In the genomic region with DNA sequence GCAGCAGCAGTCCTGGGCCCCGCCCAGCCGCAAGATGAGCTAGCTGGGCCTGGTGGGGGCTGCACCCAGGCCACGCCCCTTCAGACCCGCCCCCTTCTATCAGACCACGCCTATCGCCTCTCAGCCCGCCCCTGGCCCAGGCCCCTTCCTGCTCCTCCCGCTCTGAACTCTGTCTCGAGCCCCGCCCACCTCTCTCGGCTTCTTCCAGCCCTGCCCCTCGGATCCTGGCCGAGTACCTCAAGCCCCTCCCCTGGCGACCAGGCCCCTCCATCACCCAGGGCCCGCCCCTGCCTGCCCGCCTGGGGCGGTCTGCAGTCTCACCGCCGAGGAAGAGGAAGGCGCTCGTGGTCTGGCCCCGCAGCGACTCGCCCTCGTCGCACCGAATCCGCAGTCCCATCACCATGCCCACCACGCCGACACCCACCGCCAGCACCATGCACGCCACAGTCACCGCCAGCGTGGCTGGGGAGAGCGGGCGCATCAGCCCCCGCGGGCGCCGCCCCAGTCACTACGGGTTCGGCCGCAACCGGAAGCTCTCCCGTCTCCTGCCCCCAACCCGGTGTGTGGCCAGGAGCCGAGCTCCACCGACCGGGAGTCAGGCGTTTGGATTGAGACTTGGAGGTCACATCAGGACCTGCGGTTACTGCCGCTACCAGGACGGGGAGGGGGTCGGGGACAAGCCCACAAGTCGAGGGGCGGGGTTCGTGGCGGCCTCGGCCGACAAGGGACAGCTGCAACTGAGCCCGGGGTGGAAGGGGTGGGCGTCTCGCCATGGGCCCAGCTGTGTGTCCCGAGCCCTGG, we compare ENCODE assay signal across 1 cellular context.
TF ChIP-seq lines count a peak whose summit lies in the region.

No MANE protein-coding gene starts in this region.

TF ChIP-seq in K562, 482 proteins besides CTCF, POLR2A, EP300 and RAD21 (continued from another document and continues in another):
- TF ChIP-seq, protein P1, sequence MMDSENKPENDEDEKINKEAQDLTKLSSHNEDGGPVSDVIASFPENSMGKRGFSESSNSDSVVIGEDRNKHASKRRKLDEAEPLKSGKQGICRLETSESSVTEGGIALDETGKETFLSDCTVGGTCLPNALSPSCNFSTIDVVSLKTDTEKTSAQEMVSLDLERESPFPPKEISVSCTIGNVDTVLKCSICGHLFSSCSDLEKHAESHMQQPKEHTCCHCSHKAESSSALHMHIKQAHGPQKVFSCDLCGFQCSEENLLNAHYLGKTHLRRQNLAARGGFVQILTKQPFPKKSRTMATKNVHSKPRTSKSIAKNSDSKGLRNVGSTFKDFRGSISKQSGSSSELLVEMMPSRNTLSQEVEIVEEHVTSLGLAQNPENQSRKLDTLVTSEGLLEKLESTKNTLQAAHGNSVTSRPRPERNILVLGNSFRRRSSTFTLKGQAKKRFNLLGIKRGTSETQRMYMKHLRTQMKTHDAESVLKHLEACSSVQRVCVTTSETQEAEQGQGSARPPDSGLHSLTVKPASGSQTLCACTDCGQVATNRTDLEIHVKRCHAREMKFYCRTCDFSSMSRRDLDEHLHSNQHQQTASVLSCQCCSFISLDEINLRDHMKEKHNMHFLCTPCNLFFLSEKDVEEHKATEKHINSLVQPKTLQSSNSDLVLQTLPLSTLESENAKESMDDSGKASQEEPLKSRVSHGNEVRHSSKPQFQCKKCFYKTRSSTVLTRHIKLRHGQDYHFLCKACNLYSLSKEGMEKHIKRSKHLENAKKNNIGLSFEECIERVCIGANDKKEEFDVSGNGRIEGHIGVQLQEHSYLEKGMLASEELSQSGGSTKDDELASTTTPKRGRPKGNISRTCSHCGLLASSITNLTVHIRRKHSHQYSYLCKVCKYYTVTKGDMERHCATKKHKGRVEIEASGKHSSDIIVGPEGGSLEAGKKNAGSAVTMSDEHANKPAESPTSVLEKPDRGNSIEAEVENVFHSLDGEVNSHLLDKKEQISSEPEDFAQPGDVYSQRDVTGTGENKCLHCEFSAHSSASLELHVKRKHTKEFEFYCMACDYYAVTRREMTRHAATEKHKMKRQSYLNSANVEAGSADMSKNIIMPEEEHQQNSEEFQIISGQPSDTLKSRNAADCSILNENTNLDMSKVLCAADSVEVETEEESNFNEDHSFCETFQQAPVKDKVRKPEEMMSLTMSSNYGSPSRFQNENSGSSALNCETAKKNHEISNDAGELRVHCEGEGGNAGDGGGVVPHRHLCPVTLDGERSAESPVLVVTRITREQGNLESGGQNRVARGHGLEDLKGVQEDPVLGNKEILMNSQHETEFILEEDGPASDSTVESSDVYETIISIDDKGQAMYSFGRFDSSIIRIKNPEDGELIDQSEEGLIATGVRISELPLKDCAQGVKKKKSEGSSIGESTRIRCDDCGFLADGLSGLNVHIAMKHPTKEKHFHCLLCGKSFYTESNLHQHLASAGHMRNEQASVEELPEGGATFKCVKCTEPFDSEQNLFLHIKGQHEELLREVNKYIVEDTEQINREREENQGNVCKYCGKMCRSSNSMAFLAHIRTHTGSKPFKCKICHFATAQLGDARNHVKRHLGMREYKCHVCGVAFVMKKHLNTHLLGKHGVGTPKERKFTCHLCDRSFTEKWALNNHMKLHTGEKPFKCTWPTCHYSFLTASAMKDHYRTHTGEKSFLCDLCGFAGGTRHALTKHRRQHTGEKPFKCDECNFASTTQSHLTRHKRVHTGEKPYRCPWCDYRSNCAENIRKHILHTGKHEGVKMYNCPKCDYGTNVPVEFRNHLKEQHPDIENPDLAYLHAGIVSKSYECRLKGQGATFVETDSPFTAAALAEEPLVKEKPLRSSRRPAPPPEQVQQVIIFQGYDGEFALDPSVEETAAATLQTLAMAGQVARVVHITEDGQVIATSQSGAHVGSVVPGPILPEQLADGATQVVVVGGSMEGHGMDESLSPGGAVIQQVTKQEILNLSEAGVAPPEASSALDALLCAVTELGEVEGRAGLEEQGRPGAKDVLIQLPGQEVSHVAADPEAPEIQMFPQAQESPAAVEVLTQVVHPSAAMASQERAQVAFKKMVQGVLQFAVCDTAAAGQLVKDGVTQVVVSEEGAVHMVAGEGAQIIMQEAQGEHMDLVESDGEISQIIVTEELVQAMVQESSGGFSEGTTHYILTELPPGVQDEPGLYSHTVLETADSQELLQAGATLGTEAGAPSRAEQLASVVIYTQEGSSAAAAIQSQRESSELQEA (IDR thresholded peaks at IDR 0.05; ENCODE audit: low read depth): no peak
- TF ChIP-seq, protein P2, sequence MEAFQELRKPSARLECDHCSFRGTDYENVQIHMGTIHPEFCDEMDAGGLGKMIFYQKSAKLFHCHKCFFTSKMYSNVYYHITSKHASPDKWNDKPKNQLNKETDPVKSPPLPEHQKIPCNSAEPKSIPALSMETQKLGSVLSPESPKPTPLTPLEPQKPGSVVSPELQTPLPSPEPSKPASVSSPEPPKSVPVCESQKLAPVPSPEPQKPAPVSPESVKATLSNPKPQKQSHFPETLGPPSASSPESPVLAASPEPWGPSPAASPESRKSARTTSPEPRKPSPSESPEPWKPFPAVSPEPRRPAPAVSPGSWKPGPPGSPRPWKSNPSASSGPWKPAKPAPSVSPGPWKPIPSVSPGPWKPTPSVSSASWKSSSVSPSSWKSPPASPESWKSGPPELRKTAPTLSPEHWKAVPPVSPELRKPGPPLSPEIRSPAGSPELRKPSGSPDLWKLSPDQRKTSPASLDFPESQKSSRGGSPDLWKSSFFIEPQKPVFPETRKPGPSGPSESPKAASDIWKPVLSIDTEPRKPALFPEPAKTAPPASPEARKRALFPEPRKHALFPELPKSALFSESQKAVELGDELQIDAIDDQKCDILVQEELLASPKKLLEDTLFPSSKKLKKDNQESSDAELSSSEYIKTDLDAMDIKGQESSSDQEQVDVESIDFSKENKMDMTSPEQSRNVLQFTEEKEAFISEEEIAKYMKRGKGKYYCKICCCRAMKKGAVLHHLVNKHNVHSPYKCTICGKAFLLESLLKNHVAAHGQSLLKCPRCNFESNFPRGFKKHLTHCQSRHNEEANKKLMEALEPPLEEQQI (IDR thresholded peaks at IDR 0.05): no peak
- no peak; the same call in 1 of the 2 replicates for TF ChIP-seq ZBTB1 (CRISPR knock-in tag; IDR thresholded peaks at IDR 0.05; ENCODE audit: borderline replicate concordance, low read depth)
- no peak for TF ChIP-seq XRCC4 (IDR thresholded peaks at IDR 0.05; ENCODE audit: extremely low read depth, insufficient read depth, insufficient read length)
- TF ChIP-seq, protein P3, sequence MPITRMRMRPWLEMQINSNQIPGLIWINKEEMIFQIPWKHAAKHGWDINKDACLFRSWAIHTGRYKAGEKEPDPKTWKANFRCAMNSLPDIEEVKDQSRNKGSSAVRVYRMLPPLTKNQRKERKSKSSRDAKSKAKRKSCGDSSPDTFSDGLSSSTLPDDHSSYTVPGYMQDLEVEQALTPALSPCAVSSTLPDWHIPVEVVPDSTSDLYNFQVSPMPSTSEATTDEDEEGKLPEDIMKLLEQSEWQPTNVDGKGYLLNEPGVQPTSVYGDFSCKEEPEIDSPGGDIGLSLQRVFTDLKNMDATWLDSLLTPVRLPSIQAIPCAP (CRISPR knock-in tag; IDR thresholded peaks at IDR 0.05; ENCODE audit: borderline replicate concordance): no peak
- no peak for TF ChIP-seq POLR2H (tag; IDR thresholded peaks at IDR 0.05; ENCODE audit: low read depth)
- TF ChIP-seq, protein P4, sequence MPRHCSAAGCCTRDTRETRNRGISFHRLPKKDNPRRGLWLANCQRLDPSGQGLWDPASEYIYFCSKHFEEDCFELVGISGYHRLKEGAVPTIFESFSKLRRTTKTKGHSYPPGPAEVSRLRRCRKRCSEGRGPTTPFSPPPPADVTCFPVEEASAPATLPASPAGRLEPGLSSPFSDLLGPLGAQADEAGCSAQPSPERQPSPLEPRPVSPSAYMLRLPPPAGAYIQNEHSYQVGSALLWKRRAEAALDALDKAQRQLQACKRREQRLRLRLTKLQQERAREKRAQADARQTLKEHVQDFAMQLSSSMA (CRISPR knock-in tag; IDR thresholded peaks at IDR 0.05): 0 out of 2 replicates have a peak, but pooled peaks have one; percentile 66
- TF ChIP-seq SRSF9 (IDR thresholded peaks at IDR 0.05; ENCODE audit: borderline replicate concordance, low read depth, low read length): no peak
- TF ChIP-seq ZNF217 (CRISPR knock-in tag; IDR thresholded peaks at IDR 0.05): no peak
- 0 out of 2 replicates have a peak, but pooled peaks have one; percentile 11 for TF ChIP-seq NFIC (IDR thresholded peaks at IDR 0.05)
- no peak for TF ChIP-seq HCFC1 (IDR thresholded peaks at IDR 0.05; ENCODE audit: low read depth, low read length)
- TF ChIP-seq ZNF785 (CRISPR knock-in tag; IDR thresholded peaks at IDR 0.05): no peak
- TF ChIP-seq, protein P5, sequence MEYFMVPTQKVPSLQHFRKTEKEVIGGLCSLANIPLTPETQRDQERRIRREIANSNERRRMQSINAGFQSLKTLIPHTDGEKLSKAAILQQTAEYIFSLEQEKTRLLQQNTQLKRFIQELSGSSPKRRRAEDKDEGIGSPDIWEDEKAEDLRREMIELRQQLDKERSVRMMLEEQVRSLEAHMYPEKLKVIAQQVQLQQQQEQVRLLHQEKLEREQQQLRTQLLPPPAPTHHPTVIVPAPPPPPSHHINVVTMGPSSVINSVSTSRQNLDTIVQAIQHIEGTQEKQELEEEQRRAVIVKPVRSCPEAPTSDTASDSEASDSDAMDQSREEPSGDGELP (CRISPR knock-in tag; IDR thresholded peaks at IDR 0.05; ENCODE audit: borderline replicate concordance): peak; percentile 77
- no peak for TF ChIP-seq EZH2 (IDR thresholded peaks at IDR 0.05; ENCODE audit: borderline replicate concordance, low read depth, low read length)
- no peak for TF ChIP-seq SMAD3 (CRISPR knock-in tag; conservative IDR thresholded peaks at IDR 0.05)
- TF ChIP-seq PTTG1 (tag; IDR thresholded peaks at IDR 0.05; ENCODE audit: low read depth): no peak
- TF ChIP-seq ETV5 (CRISPR knock-in tag; IDR thresholded peaks at IDR 0.05; ENCODE audit: low read depth): peak; percentile 88
- TF ChIP-seq, protein P6, sequence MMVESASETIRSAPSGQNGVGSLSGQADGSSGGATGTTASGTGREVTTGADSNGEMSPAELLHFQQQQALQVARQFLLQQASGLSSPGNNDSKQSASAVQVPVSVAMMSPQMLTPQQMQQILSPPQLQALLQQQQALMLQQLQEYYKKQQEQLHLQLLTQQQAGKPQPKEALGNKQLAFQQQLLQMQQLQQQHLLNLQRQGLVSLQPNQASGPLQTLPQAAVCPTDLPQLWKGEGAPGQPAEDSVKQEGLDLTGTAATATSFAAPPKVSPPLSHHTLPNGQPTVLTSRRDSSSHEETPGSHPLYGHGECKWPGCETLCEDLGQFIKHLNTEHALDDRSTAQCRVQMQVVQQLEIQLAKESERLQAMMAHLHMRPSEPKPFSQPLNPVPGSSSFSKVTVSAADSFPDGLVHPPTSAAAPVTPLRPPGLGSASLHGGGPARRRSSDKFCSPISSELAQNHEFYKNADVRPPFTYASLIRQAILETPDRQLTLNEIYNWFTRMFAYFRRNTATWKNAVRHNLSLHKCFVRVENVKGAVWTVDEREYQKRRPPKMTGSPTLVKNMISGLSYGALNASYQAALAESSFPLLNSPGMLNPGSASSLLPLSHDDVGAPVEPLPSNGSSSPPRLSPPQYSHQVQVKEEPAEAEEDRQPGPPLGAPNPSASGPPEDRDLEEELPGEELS (CRISPR knock-in tag; IDR thresholded peaks at IDR 0.05; ENCODE audit: borderline replicate concordance): 0 out of 2 replicates have a peak, but pooled peaks have one; percentile 20
- no peak; the same call in 1 of the 2 replicates for TF ChIP-seq GTF2E2 (tag; IDR thresholded peaks at IDR 0.05)
- no peak for TF ChIP-seq ZSCAN29 (IDR thresholded peaks at IDR 0.05)
- TF ChIP-seq ZNF408 (CRISPR knock-in tag; IDR thresholded peaks at IDR 0.05; ENCODE audit: low read depth): no peak
- no peak for TF ChIP-seq TCFL5 (CRISPR knock-in tag; conservative IDR thresholded peaks at IDR 0.05)
- peak; percentile 35 for TF ChIP-seq CCNT2 (IDR thresholded peaks at IDR 0.05; ENCODE audit: borderline replicate concordance, extremely low read depth, insufficient read length, low read depth, low read length)
- TF ChIP-seq MCM5 (IDR thresholded peaks at IDR 0.05; ENCODE audit: low read depth): no peak
- TF ChIP-seq, protein P7, sequence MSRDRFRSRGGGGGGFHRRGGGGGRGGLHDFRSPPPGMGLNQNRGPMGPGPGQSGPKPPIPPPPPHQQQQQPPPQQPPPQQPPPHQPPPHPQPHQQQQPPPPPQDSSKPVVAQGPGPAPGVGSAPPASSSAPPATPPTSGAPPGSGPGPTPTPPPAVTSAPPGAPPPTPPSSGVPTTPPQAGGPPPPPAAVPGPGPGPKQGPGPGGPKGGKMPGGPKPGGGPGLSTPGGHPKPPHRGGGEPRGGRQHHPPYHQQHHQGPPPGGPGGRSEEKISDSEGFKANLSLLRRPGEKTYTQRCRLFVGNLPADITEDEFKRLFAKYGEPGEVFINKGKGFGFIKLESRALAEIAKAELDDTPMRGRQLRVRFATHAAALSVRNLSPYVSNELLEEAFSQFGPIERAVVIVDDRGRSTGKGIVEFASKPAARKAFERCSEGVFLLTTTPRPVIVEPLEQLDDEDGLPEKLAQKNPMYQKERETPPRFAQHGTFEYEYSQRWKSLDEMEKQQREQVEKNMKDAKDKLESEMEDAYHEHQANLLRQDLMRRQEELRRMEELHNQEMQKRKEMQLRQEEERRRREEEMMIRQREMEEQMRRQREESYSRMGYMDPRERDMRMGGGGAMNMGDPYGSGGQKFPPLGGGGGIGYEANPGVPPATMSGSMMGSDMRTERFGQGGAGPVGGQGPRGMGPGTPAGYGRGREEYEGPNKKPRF (IDR thresholded peaks at IDR 0.05; ENCODE audit: low read depth, low read length): no peak
- no peak for TF ChIP-seq GTF2A2 (tag; IDR thresholded peaks at IDR 0.05)
- TF ChIP-seq PML (IDR thresholded peaks at IDR 0.05; ENCODE audit: low read length): peak; percentile 46; the same call in 1 of the 2 replicates
- no peak for TF ChIP-seq TCF7L2 (IDR thresholded peaks at IDR 0.05; ENCODE audit: low read depth, low read length)
- TF ChIP-seq RBM14 (IDR thresholded peaks at IDR 0.05; ENCODE audit: borderline replicate concordance, insufficient read depth, low read depth, low read length): no peak
- TF ChIP-seq NBN (IDR thresholded peaks at IDR 0.05; ENCODE audit: low read depth): 0 out of 2 replicates have a peak, but pooled peaks have one; percentile 82
- TF ChIP-seq FOSL1 (tag; conservative IDR thresholded peaks at IDR 0.05): no peak
- peak; percentile 24; the same call in 1 of the 2 replicates for TF ChIP-seq BCOR (IDR thresholded peaks at IDR 0.05)
- TF ChIP-seq MAZ (CRISPR knock-in tag; conservative IDR thresholded peaks at IDR 0.05 in 1 of 2, IDR thresholded peaks at IDR 0.05 in 1 of 2): peak; percentile 89; a peak in 3 of 4 replicates
- TF ChIP-seq PTBP1 (IDR thresholded peaks at IDR 0.05; ENCODE audit: low read depth, low read length): no peak
- TF ChIP-seq MCM7 (IDR thresholded peaks at IDR 0.05): no peak
- no peak for TF ChIP-seq HIVEP1 (CRISPR knock-in tag; IDR thresholded peaks at IDR 0.05)
- peak; percentile 92 for TF ChIP-seq SMAD4 (CRISPR knock-in tag; conservative IDR thresholded peaks at IDR 0.05)
- TF ChIP-seq, protein P8, sequence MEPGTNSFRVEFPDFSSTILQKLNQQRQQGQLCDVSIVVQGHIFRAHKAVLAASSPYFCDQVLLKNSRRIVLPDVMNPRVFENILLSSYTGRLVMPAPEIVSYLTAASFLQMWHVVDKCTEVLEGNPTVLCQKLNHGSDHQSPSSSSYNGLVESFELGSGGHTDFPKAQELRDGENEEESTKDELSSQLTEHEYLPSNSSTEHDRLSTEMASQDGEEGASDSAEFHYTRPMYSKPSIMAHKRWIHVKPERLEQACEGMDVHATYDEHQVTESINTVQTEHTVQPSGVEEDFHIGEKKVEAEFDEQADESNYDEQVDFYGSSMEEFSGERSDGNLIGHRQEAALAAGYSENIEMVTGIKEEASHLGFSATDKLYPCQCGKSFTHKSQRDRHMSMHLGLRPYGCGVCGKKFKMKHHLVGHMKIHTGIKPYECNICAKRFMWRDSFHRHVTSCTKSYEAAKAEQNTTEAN (CRISPR knock-in tag; IDR thresholded peaks at IDR 0.05): no peak
- no peak for TF ChIP-seq TSC22D4 (tag; IDR thresholded peaks at IDR 0.05)
- TF ChIP-seq PTRF (tag; IDR thresholded peaks at IDR 0.05): no peak
- TF ChIP-seq HDAC2 (IDR thresholded peaks at IDR 0.05): peak; percentile 49; the same call in 1 of the 2 replicates
- TF ChIP-seq SAP30 (IDR thresholded peaks at IDR 0.05; ENCODE audit: borderline replicate concordance, insufficient read depth, low read depth, low read length, poor library complexity, severe bottlenecking): peak; percentile 65
